1 cellular context compared by ENCODE assay signal in the genomic region with DNA sequence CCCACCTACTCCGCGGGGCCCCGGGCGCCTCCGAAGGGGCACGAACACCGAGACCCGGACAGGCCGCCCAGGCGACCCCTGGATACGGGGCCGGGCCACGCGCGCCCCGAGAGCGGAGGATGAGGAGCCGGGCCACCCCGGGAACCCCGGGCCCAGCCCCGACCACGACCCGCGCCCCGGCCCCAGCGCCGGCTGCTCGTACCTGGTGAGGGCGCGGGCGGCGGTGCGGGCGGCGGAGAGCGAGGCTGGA.
TF ChIP-seq lines count a peak whose summit lies in the region.

No MANE protein-coding gene starts in this region.

TF ChIP-seq in HepG2, 621 proteins besides CTCF, POLR2A, EP300 and RAD21:
- peak; percentile 27; the same call in 1 of the 2 replicates for TF ChIP-seq ZNF703 (CRISPR knock-in tag; IDR thresholded peaks at IDR 0.05; ENCODE audit: borderline replicate concordance)
- TF ChIP-seq, protein P1, sequence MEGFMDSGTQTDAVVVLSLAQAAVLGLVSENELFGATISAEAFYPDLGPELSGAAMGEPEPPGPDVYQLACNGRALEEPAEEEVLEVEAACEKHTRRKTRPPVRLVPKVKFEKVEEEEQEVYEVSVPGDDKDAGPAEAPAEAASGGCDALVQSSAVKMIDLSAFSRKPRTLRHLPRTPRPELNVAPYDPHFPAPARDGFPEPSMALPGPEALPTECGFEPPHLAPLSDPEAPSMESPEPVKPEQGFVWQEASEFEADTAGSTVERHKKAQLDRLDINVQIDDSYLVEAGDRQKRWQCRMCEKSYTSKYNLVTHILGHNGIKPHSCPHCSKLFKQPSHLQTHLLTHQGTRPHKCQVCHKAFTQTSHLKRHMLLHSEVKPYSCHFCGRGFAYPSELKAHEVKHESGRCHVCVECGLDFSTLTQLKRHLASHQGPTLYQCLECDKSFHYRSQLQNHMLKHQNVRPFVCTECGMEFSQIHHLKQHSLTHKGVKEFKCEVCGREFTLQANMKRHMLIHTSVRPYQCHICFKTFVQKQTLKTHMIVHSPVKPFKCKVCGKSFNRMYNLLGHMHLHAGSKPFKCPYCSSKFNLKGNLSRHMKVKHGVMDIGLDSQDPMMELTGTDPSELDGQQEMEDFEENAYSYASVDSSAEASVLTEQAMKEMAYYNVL (CRISPR knock-in tag; IDR thresholded peaks at IDR 0.05; ENCODE audit: borderline replicate concordance), result no peak
- peak; percentile 19 for TF ChIP-seq ASH2L (IDR thresholded peaks at IDR 0.05; ENCODE audit: insufficient read length, low read depth, low read length)
- TF ChIP-seq FOXO1 (CRISPR knock-in tag; IDR thresholded peaks at IDR 0.05), result peak; percentile 23; the same call in 1 of the 2 replicates
- TF ChIP-seq, protein P2, sequence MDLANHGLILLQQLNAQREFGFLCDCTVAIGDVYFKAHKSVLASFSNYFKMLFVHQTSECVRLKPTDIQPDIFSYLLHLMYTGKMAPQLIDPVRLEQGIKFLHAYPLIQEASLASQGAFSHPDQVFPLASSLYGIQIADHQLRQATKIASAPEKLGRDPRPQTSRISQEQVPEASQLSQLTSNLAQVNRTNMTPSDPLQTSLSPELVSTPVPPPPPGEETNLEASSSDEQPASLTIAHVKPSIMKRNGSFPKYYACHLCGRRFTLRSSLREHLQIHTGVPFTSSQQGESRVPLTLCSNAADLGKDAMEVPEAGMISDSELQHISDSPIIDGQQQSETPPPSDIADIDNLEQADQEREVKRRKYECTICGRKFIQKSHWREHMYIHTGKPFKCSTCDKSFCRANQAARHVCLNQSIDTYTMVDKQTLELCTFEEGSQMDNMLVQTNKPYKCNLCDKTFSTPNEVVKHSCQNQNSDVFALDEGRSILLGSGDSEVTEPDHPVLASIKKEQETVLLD (CRISPR knock-in tag; IDR thresholded peaks at IDR 0.05; ENCODE audit: low read depth), result 0 out of 2 replicates have a peak, but pooled peaks have one; percentile 3
- TF ChIP-seq, protein P3, sequence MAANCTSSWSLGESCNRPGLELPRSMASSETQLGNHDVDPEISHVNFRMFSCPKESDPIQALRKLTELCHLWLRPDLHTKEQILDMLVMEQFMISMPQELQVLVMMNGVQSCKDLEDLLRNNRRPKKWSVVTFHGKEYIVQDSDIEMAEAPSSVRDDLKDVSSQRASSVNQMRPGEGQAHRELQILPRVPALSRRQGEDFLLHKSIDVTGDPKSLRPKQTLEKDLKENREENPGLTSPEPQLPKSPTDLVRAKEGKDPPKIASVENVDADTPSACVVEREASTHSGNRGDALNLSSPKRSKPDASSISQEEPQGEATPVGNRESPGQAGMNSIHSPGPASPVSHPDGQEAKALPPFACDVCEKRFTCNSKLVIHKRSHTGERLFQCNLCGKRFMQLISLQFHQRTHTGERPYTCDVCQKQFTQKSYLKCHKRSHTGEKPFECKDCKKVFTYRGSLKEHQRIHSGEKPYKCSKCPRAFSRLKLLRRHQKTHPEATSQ (CRISPR knock-in tag; IDR thresholded peaks at IDR 0.05; ENCODE audit: borderline replicate concordance), result no peak
- 0 out of 2 replicates have a peak, but pooled peaks have one; percentile 5 for TF ChIP-seq ZNF850 (CRISPR knock-in tag; conservative IDR thresholded peaks at IDR 0.05)
- TF ChIP-seq HES4 (CRISPR knock-in tag; IDR thresholded peaks at IDR 0.05; ENCODE audit: borderline replicate concordance), result peak; percentile 13; the same call in 1 of the 2 replicates
- TF ChIP-seq, protein P4, sequence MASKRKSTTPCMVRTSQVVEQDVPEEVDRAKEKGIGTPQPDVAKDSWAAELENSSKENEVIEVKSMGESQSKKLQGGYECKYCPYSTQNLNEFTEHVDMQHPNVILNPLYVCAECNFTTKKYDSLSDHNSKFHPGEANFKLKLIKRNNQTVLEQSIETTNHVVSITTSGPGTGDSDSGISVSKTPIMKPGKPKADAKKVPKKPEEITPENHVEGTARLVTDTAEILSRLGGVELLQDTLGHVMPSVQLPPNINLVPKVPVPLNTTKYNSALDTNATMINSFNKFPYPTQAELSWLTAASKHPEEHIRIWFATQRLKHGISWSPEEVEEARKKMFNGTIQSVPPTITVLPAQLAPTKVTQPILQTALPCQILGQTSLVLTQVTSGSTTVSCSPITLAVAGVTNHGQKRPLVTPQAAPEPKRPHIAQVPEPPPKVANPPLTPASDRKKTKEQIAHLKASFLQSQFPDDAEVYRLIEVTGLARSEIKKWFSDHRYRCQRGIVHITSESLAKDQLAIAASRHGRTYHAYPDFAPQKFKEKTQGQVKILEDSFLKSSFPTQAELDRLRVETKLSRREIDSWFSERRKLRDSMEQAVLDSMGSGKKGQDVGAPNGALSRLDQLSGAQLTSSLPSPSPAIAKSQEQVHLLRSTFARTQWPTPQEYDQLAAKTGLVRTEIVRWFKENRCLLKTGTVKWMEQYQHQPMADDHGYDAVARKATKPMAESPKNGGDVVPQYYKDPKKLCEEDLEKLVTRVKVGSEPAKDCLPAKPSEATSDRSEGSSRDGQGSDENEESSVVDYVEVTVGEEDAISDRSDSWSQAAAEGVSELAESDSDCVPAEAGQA (IDR thresholded peaks at IDR 0.05; ENCODE audit: low read depth), result no peak
- TF ChIP-seq, protein P4 (CRISPR knock-in tag; IDR thresholded peaks at IDR 0.05; ENCODE audit: borderline replicate concordance), result 0 out of 2 replicates have a peak, but pooled peaks have one; percentile 1
- peak; percentile 39; the same call in 1 of the 2 replicates for TF ChIP-seq MED13 (CRISPR knock-in tag; IDR thresholded peaks at IDR 0.05)
- TF ChIP-seq, protein P5, sequence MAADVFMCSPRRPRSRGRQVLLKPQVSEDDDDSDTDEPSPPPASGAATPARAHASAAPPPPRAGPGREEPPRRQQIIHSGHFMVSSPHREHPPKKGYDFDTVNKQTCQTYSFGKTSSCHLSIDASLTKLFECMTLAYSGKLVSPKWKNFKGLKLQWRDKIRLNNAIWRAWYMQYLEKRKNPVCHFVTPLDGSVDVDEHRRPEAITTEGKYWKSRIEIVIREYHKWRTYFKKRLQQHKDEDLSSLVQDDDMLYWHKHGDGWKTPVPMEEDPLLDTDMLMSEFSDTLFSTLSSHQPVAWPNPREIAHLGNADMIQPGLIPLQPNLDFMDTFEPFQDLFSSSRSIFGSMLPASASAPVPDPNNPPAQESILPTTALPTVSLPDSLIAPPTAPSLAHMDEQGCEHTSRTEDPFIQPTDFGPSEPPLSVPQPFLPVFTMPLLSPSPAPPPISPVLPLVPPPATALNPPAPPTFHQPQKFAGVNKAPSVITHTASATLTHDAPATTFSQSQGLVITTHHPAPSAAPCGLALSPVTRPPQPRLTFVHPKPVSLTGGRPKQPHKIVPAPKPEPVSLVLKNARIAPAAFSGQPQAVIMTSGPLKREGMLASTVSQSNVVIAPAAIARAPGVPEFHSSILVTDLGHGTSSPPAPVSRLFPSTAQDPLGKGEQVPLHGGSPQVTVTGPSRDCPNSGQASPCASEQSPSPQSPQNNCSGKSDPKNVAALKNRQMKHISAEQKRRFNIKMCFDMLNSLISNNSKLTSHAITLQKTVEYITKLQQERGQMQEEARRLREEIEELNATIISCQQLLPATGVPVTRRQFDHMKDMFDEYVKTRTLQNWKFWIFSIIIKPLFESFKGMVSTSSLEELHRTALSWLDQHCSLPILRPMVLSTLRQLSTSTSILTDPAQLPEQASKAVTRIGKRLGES (CRISPR knock-in tag; IDR thresholded peaks at IDR 0.05; ENCODE audit: borderline replicate concordance), result 0 out of 2 replicates have a peak, but pooled peaks have one; percentile 40
- peak; percentile 2; the same call in 1 of the 2 replicates for TF ChIP-seq SIX4 (CRISPR knock-in tag; IDR thresholded peaks at IDR 0.05)
- TF ChIP-seq, protein P6, sequence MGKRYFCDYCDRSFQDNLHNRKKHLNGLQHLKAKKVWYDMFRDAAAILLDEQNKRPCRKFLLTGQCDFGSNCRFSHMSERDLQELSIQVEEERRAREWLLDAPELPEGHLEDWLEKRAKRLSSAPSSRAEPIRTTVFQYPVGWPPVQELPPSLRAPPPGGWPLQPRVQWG (CRISPR knock-in tag; IDR thresholded peaks at IDR 0.05; ENCODE audit: borderline replicate concordance, low read depth), result 0 out of 2 replicates have a peak, but pooled peaks have one; percentile 30
- TF ChIP-seq, protein P7, sequence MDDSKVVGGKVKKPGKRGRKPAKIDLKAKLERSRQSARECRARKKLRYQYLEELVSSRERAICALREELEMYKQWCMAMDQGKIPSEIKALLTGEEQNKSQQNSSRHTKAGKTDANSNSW (CRISPR knock-in tag; IDR thresholded peaks at IDR 0.05; ENCODE audit: borderline replicate concordance), result no peak
- TF ChIP-seq ZNF547 (CRISPR knock-in tag; IDR thresholded peaks at IDR 0.05), result peak; percentile 36; the same call in 1 of the 2 replicates
- peak; percentile 44; the same call in 1 of the 2 replicates for TF ChIP-seq KDM5A (IDR thresholded peaks at IDR 0.05; ENCODE audit: borderline replicate concordance, low read length)
- no peak for TF ChIP-seq ZNF180 (CRISPR knock-in tag; IDR thresholded peaks at IDR 0.05; ENCODE audit: borderline replicate concordance, low read depth)
- no peak for TF ChIP-seq ZBTB7A (CRISPR knock-in tag; IDR thresholded peaks at IDR 0.05)
- 0 out of 2 replicates have a peak, but pooled peaks have one; percentile 11 for TF ChIP-seq RELA (CRISPR knock-in tag; IDR thresholded peaks at IDR 0.05)
- TF ChIP-seq ISX (CRISPR knock-in tag; conservative IDR thresholded peaks at IDR 0.05), result no peak
- peak; percentile 53 for TF ChIP-seq SKI (IDR thresholded peaks at IDR 0.05; ENCODE audit: partially characterized antibody)
- no peak for TF ChIP-seq ZNF17 (CRISPR knock-in tag; IDR thresholded peaks at IDR 0.05)
- TF ChIP-seq SPEN (CRISPR knock-in tag; IDR thresholded peaks at IDR 0.05; ENCODE audit: low read depth), result 0 out of 2 replicates have a peak, but pooled peaks have one; percentile 5
- peak; percentile 92 for TF ChIP-seq TAF15 (IDR thresholded peaks at IDR 0.05; ENCODE audit: low read depth, low read length, poor library complexity, severe bottlenecking)
TF ChIP-seq in HepG2: peak in this region for 17.
